Comparison of ENCODE assay signal across 17 cellular contexts in the genomic region with DNA sequence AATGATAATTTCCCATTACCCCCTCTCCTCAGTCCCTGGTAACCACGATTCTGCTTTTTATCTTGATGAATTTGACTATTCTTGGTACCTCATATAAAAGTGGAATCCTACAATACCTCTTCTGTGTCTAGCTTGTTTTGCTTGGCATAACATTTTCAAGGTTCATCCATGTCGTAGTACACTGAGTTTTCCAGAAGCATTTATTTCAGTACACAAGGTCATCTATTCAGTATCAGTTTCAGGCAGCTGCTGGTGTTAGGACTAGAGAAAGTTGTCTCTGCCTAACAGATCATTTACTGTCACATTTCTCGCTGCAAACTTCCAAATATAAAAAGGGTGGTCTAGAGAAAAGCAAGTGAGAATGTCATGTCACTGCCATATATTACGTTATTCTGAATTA. TPM values are rescaled to one million over a fixed set of nuclear protein-coding genes. Genes with fewer than 3 reads are reported as not detected.
DNase-seq lines count a peak whose midpoint lies in the region; ATAC-seq and TF ChIP-seq lines count a peak whose summit lies in the region.
"Had no signal": no experiment of that assay in that cellular context is flagged by ENCODE, and none has a peak within 500 bp of the region (broad histone marks: within the 10 kb centered on the region; RNA-seq: fewer than 3 reads in every experiment).

No MANE protein-coding gene starts in this region.

- no peaks in the 10 kb centered on the region for H4K20me1 ChIP-seq in osteoblast (ENCODE audit: insufficient read depth, low read length)
- H4K20me1 ChIP-seq: BLaER1 had no signal

- no peak for ATAC-seq in thoracic aorta (ENCODE audit: insufficient number of reproducible peaks, low FRiP score, low read depth)
- ATAC-seq: A549 had no signal

- no peaks in the 10 kb centered on the region for H3K27me3 ChIP-seq in ectodermal cell (ENCODE audit: control insufficient read depth, insufficient read depth, low read length, poor library complexity, severe bottlenecking)
- no peaks in the 10 kb centered on the region for H3K27me3 ChIP-seq in osteoblast (ENCODE audit: insufficient read depth, low read length)
- no peaks in the 10 kb centered on the region for H3K27me3 ChIP-seq in thoracic aorta (replicated peaks; ENCODE audit: insufficient read depth)
- no peaks in the 10 kb centered on the region for H3K27me3 ChIP-seq in breast epithelium
- H3K27me3 ChIP-seq: BLaER1 had no signal

- H3K9me3 ChIP-seq in ectodermal cell (ENCODE audit: control insufficient read depth, low read length) (peaks cover 4% of the 10 kb centered on the region), osteoblast (ENCODE audit: low read depth, low read length) (no peaks in the 10 kb centered on the region), thoracic aorta (no peaks in the 10 kb centered on the region), breast epithelium (no peaks in the 10 kb centered on the region)
- H3K9me3 ChIP-seq: BLaER1 had no signal

- TF ChIP-seq CTCF in osteoblast (IDR thresholded peaks at IDR 0.05; ENCODE audit: extremely low read depth, low read depth, low read length) (no peak), thoracic aorta (IDR thresholded peaks at IDR 0.05) (no peak), breast epithelium (IDR thresholded peaks at IDR 0.05) (no peak)

- H3K36me3 ChIP-seq in ectodermal cell (ENCODE audit: control insufficient read depth, insufficient read depth, low read length) (no peaks in the 10 kb centered on the region), osteoblast (ENCODE audit: insufficient read depth, low read length) (no peaks in the 10 kb centered on the region), thoracic aorta (no peaks in the 10 kb centered on the region), breast epithelium (no peaks in the 10 kb centered on the region)
- H3K36me3 ChIP-seq: BLaER1 had no signal

- H3K79me2 ChIP-seq in osteoblast (ENCODE audit: insufficient read depth, low read length), result no peaks in the 10 kb centered on the region

- no peak for TF ChIP-seq POLR2A in breast epithelium (IDR thresholded peaks at IDR 0.05)

- intact Hi-C loops in breast epithelium (cut with DNase I; ENCODE audit: low total_unique reads), result no loop called here

- H3K4me2 ChIP-seq in osteoblast (ENCODE audit: insufficient read depth, low read length), result peak overlapping the region; percentile 52
- H3K4me2 ChIP-seq: A549, BLaER1 had no signal

- peak overlapping the region; percentile 11 for H2AFZ ChIP-seq in osteoblast (ENCODE audit: low read length)
- H2AFZ ChIP-seq: GM23248 had no signal

- DNase-seq in LHCN-M2 (ENCODE audit: low read depth) (peak; percentile 38), osteoblast (ENCODE audit: insufficient read length, low spot score, missing footprints) (no peak), thoracic aorta (ENCODE audit: low spot score) (no peak), NCI-H82 (lab: John Stamatoyannopoulos, UW) (no peak), breast epithelium (ENCODE audit: low spot score in 2 of 2) (no peak)
- no peak for DNase-seq in stimulated activated CD8-positive, alpha-beta memory T cell treated with anti-CD3 and anti-CD28 coated beads, Interleukin-4, amount 100 ng/mL, for 48 hours
- DNase-seq: CD4-positive, alpha-beta memory T cell; GF-D8; GM23248; NCI-H1105 treated with DMSO at 0.1 percent for 48 hours; NCI-H1694; NCI-H510A; NCI-H774; SHP77 had no signal

- H3K4me3 ChIP-seq in ectodermal cell (ENCODE audit: insufficient read depth, low read depth, low read length), result no peak overlapping the region
- H3K4me3 ChIP-seq in osteoblast (ENCODE audit: insufficient read depth, low read length), result no peak overlapping the region
- no peak overlapping the region for H3K4me3 ChIP-seq in thoracic aorta
- H3K4me3 ChIP-seq in breast epithelium, result no peak overlapping the region
- H3K4me3 ChIP-seq: A549, BLaER1, GM23248 had no signal

- H3K4me1 ChIP-seq in ectodermal cell (ENCODE audit: control insufficient read depth, insufficient read depth, low read length) (peaks cover 20% of the 10 kb centered on the region), osteoblast (ENCODE audit: insufficient read depth, low read length) (peaks cover 21% of the 10 kb centered on the region), thoracic aorta (ENCODE audit: control insufficient read depth in 1 of 2, low read depth in 2 of 2) (peaks cover 0 to 15% of the 10 kb centered on the region in 2 donors), breast epithelium (no peaks in the 10 kb centered on the region)
- H3K4me1 ChIP-seq: A549, BLaER1 had no signal

- H3K27ac ChIP-seq in ectodermal cell (ENCODE audit: insufficient read depth, low read depth, low read length, poor library complexity, severe bottlenecking) (peak overlapping the region; percentile 56), osteoblast (ENCODE audit: low read depth, low read length) (peak overlapping the region; percentile 38), thoracic aorta (peak overlapping the region; percentile 39 to 62), breast epithelium (no peak overlapping the region)
- H3K27ac ChIP-seq: A549, BLaER1, GM23248 had no signal

- WGBS in ectodermal cell, 2 experiments, result 84 to 93% methylated on average over 4 of the region's 4 CpGs

RNA-seq across cellular contexts. Expression of gene CDK15, which starts 35.8 kb away (rescaled TPM):
- total RNA-seq in LHCN-M2 (2014; rRNA removed) (45.2 and 47.9 TPM in 2 replicates), osteoblast (4.7 and 5.3 TPM in 2 replicates), thoracic aorta (1 to 10 TPM; 1.5 to 8.3 TPM), breast epithelium (1 to 10 TPM in 2 of 3 donors, under 1 TPM in 1; 0.33 to 4.6 (median 2.2) TPM)
- polyA plus RNA-seq in LHCN-M2 (2012), result 25.9 TPM
- polyA plus RNA-seq in ectodermal cell (2013, experiment 1 of 4), result 0.11 TPM
- polyA plus RNA-seq in ectodermal cell (2013, experiment 2 of 4), result 0.25 TPM
- polyA plus RNA-seq in ectodermal cell (2013, experiment 3 of 4), result 0.32 TPM
- 0.08 TPM for polyA plus RNA-seq in ectodermal cell (2013, experiment 4 of 4)
- total RNA-seq: CD4-positive, alpha-beta memory T cell had no signal
- polyA plus RNA-seq: A549; CD4-positive, alpha-beta memory T cell had no signal

Comparison
In these comparisons a context has a peak if more than half of its experiments do, and no peak if none do; other contexts are left out.
1. H3K27ac ChIP-seq: peak in ectodermal cell (single experiment), osteoblast (single experiment) and thoracic aorta (2 of 2); none in breast epithelium (0 of 2).